Comparison of ENCODE assay signal across 10 cellular contexts in the genomic region with DNA sequence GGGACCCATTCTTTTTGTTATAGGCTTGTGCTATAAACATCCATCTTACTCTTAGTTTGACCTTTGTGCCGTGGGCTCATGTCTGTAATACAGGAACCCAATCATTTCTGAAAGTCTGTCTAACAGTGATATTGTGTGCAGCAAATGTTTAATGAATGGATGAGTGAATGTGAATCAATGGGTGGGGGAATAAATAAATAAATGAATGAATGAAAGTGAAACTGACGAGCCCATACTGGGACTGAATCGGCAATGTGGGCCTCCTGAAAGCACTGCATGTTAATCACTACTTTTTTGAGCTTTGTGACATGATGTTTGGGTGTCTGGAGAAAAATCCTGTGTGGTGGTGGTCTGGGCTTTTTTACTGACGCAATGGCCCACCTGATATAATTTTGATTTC.
A peak's percentile ranks its signal among the peaks of the same experiment; 100 is the strongest.
DNase-seq lines count a peak whose midpoint lies in the region; ATAC-seq lines count a peak whose summit lies in the region.
"Had no signal": no experiment of that assay in that cellular context is flagged by ENCODE, and none has a peak within 500 bp of the region (broad histone marks: within the 10 kb centered on the region; RNA-seq: fewer than 3 reads in every experiment).

No MANE protein-coding gene starts in this region.

- peak; percentile 67 to 69 for ATAC-seq in activated T-cell treated with anti-CD3 and anti-CD28 coated beads, Interleukin-2, amount 50 U/mL, for 4 hours
- ATAC-seq in HG03439 (IDR thresholded peaks at IDR 0.05; ENCODE audit: unreplicated experiment) (peak; percentile 34), HG02885 (IDR thresholded peaks at IDR 0.05; ENCODE audit: poor library complexity, unreplicated experiment) (no peak)
- peak; percentile 39 to 41 for ATAC-seq in stimulated activated naive B cell treated with anti-CD40 and anti-IgM and Interleukin-4, amounts not matched to agents 10 μg/mL and 1 μg/mL and 100 μg/mL, for 72 hours (replicated peaks)

- peak overlapping the region; percentile 73 for H3K4me3 Mint-ChIP-seq in activated T-cell treated with anti-CD3 and anti-CD28 coated beads, Interleukin-2, amount 50 U/mL, for 4 hours
- H3K4me3 Mint-ChIP-seq in activated naive CD4-positive, alpha-beta T cell treated with anti-CD3 and anti-CD28 coated beads, Interleukin-2, amount 10 ng/mL, durations not matched to agents 7 days and 5 days = peak overlapping the region; percentile 57
- H3K4me3 Mint-ChIP-seq in stimulated activated naive B cell treated with anti-CD40 and anti-IgM and Interleukin-4, amounts not matched to agents 10 μg/mL and 1 μg/mL and 100 μg/mL, for 72 hours = peak overlapping the region; percentile 5 to 16

- peak overlapping the region; percentile 64 for H3K27ac Mint-ChIP-seq in activated naive CD4-positive, alpha-beta T cell treated with anti-CD3 and anti-CD28 coated beads, Interleukin-2, amount 10 ng/mL, durations not matched to agents 7 days and 5 days
- peak overlapping the region; percentile 81 for H3K27ac Mint-ChIP-seq in stimulated activated naive B cell treated with anti-CD40 and anti-IgM and Interleukin-4, amounts not matched to agents 10 μg/mL and 1 μg/mL and 100 μg/mL, for 72 hours

- peaks cover 53% of the 10 kb centered on the region for H3K4me1 Mint-ChIP-seq in activated T-cell treated with anti-CD3 and anti-CD28 coated beads, Interleukin-2, amount 50 U/mL, for 4 hours (ENCODE audit: low read depth)
- H3K4me1 Mint-ChIP-seq in activated naive CD4-positive, alpha-beta T cell treated with anti-CD3 and anti-CD28 coated beads, Interleukin-2, amount 10 ng/mL, durations not matched to agents 7 days and 5 days = peaks cover 28% of the 10 kb centered on the region
- H3K4me1 Mint-ChIP-seq in stimulated activated naive B cell treated with anti-CD40 and anti-IgM and Interleukin-4, amounts not matched to agents 10 μg/mL and 1 μg/mL and 100 μg/mL, for 72 hours = peaks cover 21 to 39% of the 10 kb centered on the region in 2 donors

- H3K9me3 Mint-ChIP-seq in activated T-cell treated with anti-CD3 and anti-CD28 coated beads, Interleukin-2, amount 50 U/mL, for 4 hours = no peaks in the 10 kb centered on the region
- H3K9me3 Mint-ChIP-seq in activated naive CD4-positive, alpha-beta T cell treated with anti-CD3 and anti-CD28 coated beads, Interleukin-2, amount 10 ng/mL, durations not matched to agents 7 days and 5 days = no peaks in the 10 kb centered on the region
- H3K9me3 Mint-ChIP-seq in stimulated activated naive B cell treated with anti-CD40 and anti-IgM and Interleukin-4, amounts not matched to agents 10 μg/mL and 1 μg/mL and 100 μg/mL, for 72 hours = no peaks in the 10 kb centered on the region

- DNase-seq in activated T-cell treated with anti-CD3 and anti-CD28 coated beads, Interleukin-2, amount 50 U/mL, for 4 hours = peak; percentile 21
- DNase-seq in activated T-cell treated with anti-CD3 and anti-CD28 coated beads for 4 hours = no peak
- DNase-seq in activated naive CD4-positive, alpha-beta T cell treated with anti-CD3 and anti-CD28 coated beads, Interleukin-2, amount 10 ng/mL, durations not matched to agents 7 days and 5 days = no peak
- DNase-seq in stimulated activated naive B cell treated with anti-CD40 and anti-IgM and Interleukin-4, amounts not matched to agents 10 μg/mL and 1 μg/mL and 100 μg/mL, for 72 hours = no peak
- DNase-seq in SKM-1 treated with dmso at 0.1 percent for 144 hours (lab: John Stamatoyannopoulos, UW; ENCODE audit: unreplicated experiment) = no peak
- DNase-seq in NCI-H82 treated with DMSO at 0.1 percent for 48 hours (lab: John Stamatoyannopoulos, UW; ENCODE audit: unreplicated experiment) = no peak
- DNase-seq: NCI-H1930; stimulated activated CD8-positive, alpha-beta memory T cell treated with anti-CD3 and anti-CD28 coated beads, Interleukin-4, amount 100 ng/mL, for 48 hours had no signal

- no peaks in the 10 kb centered on the region for H3K27me3 Mint-ChIP-seq in activated T-cell treated with anti-CD3 and anti-CD28 coated beads, Interleukin-2, amount 50 U/mL, for 4 hours (ENCODE audit: low read depth)
- no peaks in the 10 kb centered on the region for H3K27me3 Mint-ChIP-seq in activated naive CD4-positive, alpha-beta T cell treated with anti-CD3 and anti-CD28 coated beads, Interleukin-2, amount 10 ng/mL, durations not matched to agents 7 days and 5 days
- H3K27me3 Mint-ChIP-seq in stimulated activated naive B cell treated with anti-CD40 and anti-IgM and Interleukin-4, amounts not matched to agents 10 μg/mL and 1 μg/mL and 100 μg/mL, for 72 hours = peaks cover 0 to 5% of the 10 kb centered on the region in 2 donors

- CTCF ChIA-PET in activated naive CD4-positive, alpha-beta T cell treated with anti-CD3 and anti-CD28 coated beads, Interleukin-2, amount 10 ng/mL, durations not matched to agents 7 days and 5 days (lab: Charles Lee) = interaction anchor here (1.3 to 1.5 kb wide), 2 partner anchors 348 to 350 kb away, joined by 3 to 6 read pairs; a partner anchor contains a TSS

- H3K36me3 Mint-ChIP-seq in activated T-cell treated with anti-CD3 and anti-CD28 coated beads, Interleukin-2, amount 50 U/mL, for 4 hours (ENCODE audit: insufficient read depth) = no peaks in the 10 kb centered on the region
- H3K36me3 Mint-ChIP-seq in activated naive CD4-positive, alpha-beta T cell treated with anti-CD3 and anti-CD28 coated beads, Interleukin-2, amount 10 ng/mL, durations not matched to agents 7 days and 5 days = peaks cover 3% of the 10 kb centered on the region
- peaks cover 13 to 16% of the 10 kb centered on the region in 2 donors for H3K36me3 Mint-ChIP-seq in stimulated activated naive B cell treated with anti-CD40 and anti-IgM and Interleukin-4, amounts not matched to agents 10 μg/mL and 1 μg/mL and 100 μg/mL, for 72 hours

Comparison
In these comparisons a context has a peak if more than half of its experiments do, and no peak if none do; other contexts are left out.
1. H3K4me3 Mint-ChIP-seq: peak in every context shown above with its lines; median percentile 73 in activated T-cell treated with anti-CD3 and anti-CD28 coated beads, Interleukin-2, amount 50 U/mL, for 4 hours; 57 in activated naive CD4-positive, alpha-beta T cell treated with anti-CD3 and anti-CD28 coated beads, Interleukin-2, amount 10 ng/mL, durations not matched to agents 7 days and 5 days; 10 in stimulated activated naive B cell treated with anti-CD40 and anti-IgM and Interleukin-4, amounts not matched to agents 10 μg/mL and 1 μg/mL and 100 μg/mL, for 72 hours.